8 cellular contexts compared by ENCODE assay signal in genomic region chrX:11558972-11559371, GRCh38.
DNase-seq lines count a peak whose midpoint lies in the region; ATAC-seq, FAIRE-seq and TF ChIP-seq lines count a peak whose summit lies in the region.

No MANE protein-coding gene starts in this region.

- H3K4me3 ChIP-seq in GM12878 = no peak overlapping the region
- H3K4me3 ChIP-seq in osteoblast (ENCODE audit: insufficient read depth, low read length) = no peak overlapping the region

- 71% methylated on average over 4 of the region's 4 CpGs for WGBS in GM12878 (ENCODE audit: insufficient coverage, insufficient replicate concordance, low lambda C conversion rate, missing lambda C conversion rate)

- SMC1A ChIA-PET in GM12878 (lab: Charles Lee; ENCODE audit: uncharacterized antibody, unreplicated experiment) = interaction anchor here (0.9 to 2.6 kb wide), 2 partner anchors 14 to 18 kb away, joined by 3 to 14 read pairs; no protein-coding TSS in a partner anchor

- H3K27me3 ChIP-seq in GM12878 (replicated peaks in 1 of 2; ENCODE audit: control insufficient read depth in 2 of 2, insufficient read depth in 2 of 2, low read length in 1 of 2) = no peaks in the 10 kb centered on the region
- no peaks in the 10 kb centered on the region for H3K27me3 ChIP-seq in osteoblast (ENCODE audit: insufficient read depth, low read length)

- no peaks in the 10 kb centered on the region for H3K79me2 ChIP-seq in GM12878 (ENCODE audit: control insufficient read depth, insufficient read depth, low read length)
- H3K79me2 ChIP-seq in osteoblast (ENCODE audit: insufficient read depth, low read length) = no peaks in the 10 kb centered on the region

- H3K36me3 ChIP-seq in GM12878 (ENCODE audit: control insufficient read depth in 2 of 2, insufficient read depth in 2 of 2, low read length in 1 of 2) (no peaks in the 10 kb centered on the region), osteoblast (ENCODE audit: insufficient read depth, low read length) (no peaks in the 10 kb centered on the region)

- H2AFZ ChIP-seq in GM12878 (ENCODE audit: control insufficient read depth, low read depth, low read length) (no peak overlapping the region), osteoblast (ENCODE audit: low read length) (no peak overlapping the region)

- H3K9ac ChIP-seq in GM12878 (ENCODE audit: control insufficient read depth, insufficient read depth, low read length) = no peak overlapping the region

- CTCF ChIA-PET in GM12878 (lab: Yijun Ruan, JAX) = interaction anchor here (0.7 to 2.4 kb wide), 7 partner anchors 9 to 70 kb away, joined by 3 to 9 read pairs (median 4); no protein-coding TSS in a partner anchor

- H4K20me1 ChIP-seq in GM12878 (ENCODE audit: control insufficient read depth, insufficient read depth) (no peaks in the 10 kb centered on the region), osteoblast (ENCODE audit: insufficient read depth, low read length) (no peaks in the 10 kb centered on the region)

- H3K4me1 ChIP-seq in GM12878 (ENCODE audit: control insufficient read depth, insufficient read depth, low read length) = no peaks in the 10 kb centered on the region
- no peaks in the 10 kb centered on the region for H3K4me1 ChIP-seq in osteoblast (ENCODE audit: insufficient read depth, low read length)

- TF ChIP-seq POLR2A in GM12878 (IDR thresholded peaks at IDR 0.05; ENCODE audit: low read depth, low read length) = no peak

- no peaks in the 10 kb centered on the region for H3K9me3 ChIP-seq in GM12878 (replicated peaks; ENCODE audit: control insufficient read depth, insufficient read depth, low read length)
- H3K9me3 ChIP-seq in osteoblast (ENCODE audit: low read depth, low read length) = no peaks in the 10 kb centered on the region

- RAD21 ChIA-PET in GM12878 (lab: Charles Lee; ENCODE audit: unreplicated experiment) = no interaction called here

- peak; percentile 90 for ATAC-seq in GM21526 (IDR thresholded peaks at IDR 0.05; ENCODE audit: low FRiP score, unreplicated experiment)
- ATAC-seq in SK-N-SH treated with all-trans-retinoic acid at 6 μM for 48 hours = peak; percentile 64
- peak; percentile 81 for ATAC-seq in GM12878
- no peak for ATAC-seq in HG02840 (IDR thresholded peaks at IDR 0.05; ENCODE audit: low FRiP score, unreplicated experiment)
- ATAC-seq in GM21528 (IDR thresholded peaks at IDR 0.05; ENCODE audit: low FRiP score, unreplicated experiment) = no peak

- DNase-seq in ACHN (peak; percentile 4), GM12878 (ENCODE audit: low read depth, low spot score) (no peak), osteoblast (ENCODE audit: insufficient read length, low spot score, missing footprints) (peak; percentile 3), NCI-H2029 (lab: John Stamatoyannopoulos, UW) (no peak)

- POLR2A ChIA-PET in GM12878 (lab: Charles Lee) = interaction anchor here (0.6 kb wide), 2 partner anchors 23 to 613 kb away, joined by 6 to 7 read pairs; no protein-coding TSS in a partner anchor

- FAIRE-seq in GM12878 (lab: Jason Lieb, UNC) = no peak

- intact Hi-C loops in GM12878 (cut with micrococcal nuclease; ENCODE audit: unreplicated experiment) = no loop called here

- H3K4me2 ChIP-seq in GM12878 (ENCODE audit: control insufficient read depth, insufficient read depth) = no peak overlapping the region
- H3K4me2 ChIP-seq in osteoblast (ENCODE audit: insufficient read depth, low read length) = no peak overlapping the region

- no TSS peak for BruUV-seq in GM12878 (replicated peaks; lab: Mats Ljungman, UMichigan)

- in situ Hi-C loops in ACHN (cut with HindIII; ENCODE audit: low pct_ligation_motif_present, low pct_unique_long_range_greater_than_20kb, low sequenced_read_pairs) = no loop called here
- in situ Hi-C loops in GM12878 (cut with MboI) = no loop called here

- H3K27ac ChIP-seq in GM12878 (ENCODE audit: control insufficient read depth, insufficient read depth) = no peak overlapping the region
- H3K27ac ChIP-seq in osteoblast (ENCODE audit: low read depth, low read length) = no peak overlapping the region

- TF ChIP-seq CTCF in GM12878 (IDR thresholded peaks at IDR 0.05 in 2 of 3, conservative IDR thresholded peaks at IDR 0.05 in 1 of 3; ENCODE audit: control insufficient read depth in 2 of 3, extremely low read depth in 1 of 3, insufficient read depth in 1 of 3, low read depth in 3 of 3, low read length in 3 of 3) (peak; percentile 29 to 70 (median 68)), osteoblast (IDR thresholded peaks at IDR 0.05; ENCODE audit: extremely low read depth, low read depth, low read length) (peak; percentile 28)

- no peak for TF ChIP-seq RAD21 in GM12878 (IDR thresholded peaks at IDR 0.05; ENCODE audit: insufficient read depth, low read depth, low read length)

- no peak for TF ChIP-seq EP300 in GM12878 (IDR thresholded peaks at IDR 0.05; ENCODE audit: borderline replicate concordance in 1 of 2, control insufficient read depth in 1 of 2, low read depth in 2 of 2, low read length in 2 of 2)

TF ChIP-seq in SK-N-SH treated with all-trans-retinoic acid at 6 μM for 48 hours, 23 proteins besides CTCF, POLR2A, EP300 and RAD21 (continues in another document):
- TF ChIP-seq, protein P1, sequence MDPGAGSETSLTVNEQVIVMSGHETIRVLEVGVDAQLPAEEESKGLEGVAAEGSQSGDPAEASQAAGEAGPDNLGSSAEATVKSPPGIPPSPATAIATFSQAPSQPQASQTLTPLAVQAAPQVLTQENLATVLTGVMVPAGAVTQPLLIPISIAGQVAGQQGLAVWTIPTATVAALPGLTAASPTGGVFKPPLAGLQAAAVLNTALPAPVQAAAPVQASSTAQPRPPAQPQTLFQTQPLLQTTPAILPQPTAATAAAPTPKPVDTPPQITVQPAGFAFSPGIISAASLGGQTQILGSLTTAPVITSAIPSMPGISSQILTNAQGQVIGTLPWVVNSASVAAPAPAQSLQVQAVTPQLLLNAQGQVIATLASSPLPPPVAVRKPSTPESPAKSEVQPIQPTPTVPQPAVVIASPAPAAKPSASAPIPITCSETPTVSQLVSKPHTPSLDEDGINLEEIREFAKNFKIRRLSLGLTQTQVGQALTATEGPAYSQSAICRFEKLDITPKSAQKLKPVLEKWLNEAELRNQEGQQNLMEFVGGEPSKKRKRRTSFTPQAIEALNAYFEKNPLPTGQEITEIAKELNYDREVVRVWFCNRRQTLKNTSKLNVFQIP (CRISPR knock-in tag; IDR thresholded peaks at IDR 0.05; ENCODE audit: borderline replicate concordance, low read depth) = no peak
- no peak for TF ChIP-seq ZFP3 (CRISPR knock-in tag; IDR thresholded peaks at IDR 0.05)
- TF ChIP-seq RARB (CRISPR knock-in tag; IDR thresholded peaks at IDR 0.05) = no peak
- TF ChIP-seq SNAI2 (CRISPR knock-in tag; IDR thresholded peaks at IDR 0.05) = no peak
- no peak for TF ChIP-seq ZNF70 (CRISPR knock-in tag; IDR thresholded peaks at IDR 0.05)
- no peak for TF ChIP-seq CREB5 (CRISPR knock-in tag; IDR thresholded peaks at IDR 0.05; ENCODE audit: low read depth)
- no peak for TF ChIP-seq OSR1 (CRISPR knock-in tag; IDR thresholded peaks at IDR 0.05)
- TF ChIP-seq ARNTL (CRISPR knock-in tag; IDR thresholded peaks at IDR 0.05; ENCODE audit: borderline replicate concordance, low read depth) = no peak
- TF ChIP-seq TCF4 (CRISPR knock-in tag; IDR thresholded peaks at IDR 0.05; ENCODE audit: borderline replicate concordance) = no peak

TF ChIP-seq in GM12878, 131 proteins besides CTCF, POLR2A, EP300 and RAD21:
- TF ChIP-seq SMC3 (IDR thresholded peaks at IDR 0.05; ENCODE audit: borderline replicate concordance, low read length) (peak; percentile 20; the same call in 1 of the 2 replicates), ZNF274 (IDR thresholded peaks at IDR 0.05; ENCODE audit: insufficient read depth, insufficient read length) (no peak)

Comparison
In these comparisons a context has a peak if more than half of its experiments do, and no peak if none do; other contexts are left out.
1. DNase-seq: peak in ACHN (single experiment) and osteoblast (single experiment); none in GM12878 (single experiment) and NCI-H2029 (single experiment).
2. ATAC-seq: peak in GM21526 (single experiment), SK-N-SH treated with all-trans-retinoic acid at 6 μM for 48 hours (single experiment) and GM12878 (single experiment); none in HG02840 (single experiment) and GM21528 (single experiment).